Comparison of ENCODE assay signal across 11 cellular contexts in genomic region chr16:89344846-89345577, GRCh38.
DNase-seq lines count a peak whose midpoint lies in the region; ATAC-seq and TF ChIP-seq lines count a peak whose summit lies in the region.
"Had no signal": no experiment of that assay in that cellular context is flagged by ENCODE, and none has a peak within 500 bp of the region (broad histone marks: within the 10 kb centered on the region; RNA-seq: fewer than 3 reads in every experiment).

No MANE protein-coding gene starts in this region.

- TF ChIP-seq POLR2A in heart left ventricle (IDR thresholded peaks at IDR 0.05) = no peak

- H3K23ac ChIP-seq in trophoblast cell (ENCODE audit: low read length) = no peak overlapping the region

- peak overlapping the region; percentile 80 for H3K27ac ChIP-seq in RWPE2 (ENCODE audit: poor library complexity, severe bottlenecking)
- H3K27ac ChIP-seq in heart left ventricle = peak overlapping the region in 2 of 12 donors; percentile 5 to 47
- no peak overlapping the region for H3K27ac ChIP-seq in trophoblast cell (ENCODE audit: low read depth, low read length)
- H3K27ac ChIP-seq: spleen had no signal

- DNase-seq in COLO668 (lab: John Stamatoyannopoulos, UW; ENCODE audit: unreplicated experiment) (peak; percentile 58), RWPE2 (ENCODE audit: low spot score) (no peak), heart left ventricle (no peak), trophoblast cell (no peak), activated gamma-delta T cell treated with Interleukin-2 at 50 U/mL for 16 hours (no peak)
- no peak for DNase-seq in stimulated activated CD4-positive, alpha-beta T cell treated with anti-CD3 and anti-CD28 coated beads, Interleukin-1b, Interleukin-23, amount 100 ng/mL, for 48 hours
- DNase-seq: activated CD4-positive, CD25-positive, alpha-beta regulatory T cell treated with anti-CD3 and anti-CD28 coated beads, Interleukin-2, amount 50 U/mL, for 72 hours; spleen; stimulated activated naive CD4-positive, alpha-beta T cell treated with Interleukin-2 at 50 U/mL for 16 hours had no signal

- no peaks in the 10 kb centered on the region for H3K79me1 ChIP-seq in trophoblast cell (ENCODE audit: low read length)

- peak; percentile 32; the same call in 2 of the 3 replicates for ATAC-seq in RWPE2 (ENCODE audit: low read depth)
- ATAC-seq in heart left ventricle = peak in 3 of 4 donors; percentile 46 to 50 (median 49)
- no peak for ATAC-seq in HG02885 (IDR thresholded peaks at IDR 0.05; ENCODE audit: poor library complexity, unreplicated experiment)
- no peak for ATAC-seq in GM21737 (IDR thresholded peaks at IDR 0.05; ENCODE audit: unreplicated experiment)

- H4K91ac ChIP-seq in trophoblast cell (ENCODE audit: low read depth, low read length) = no peak overlapping the region

- no peak overlapping the region for H2AK5ac ChIP-seq in trophoblast cell (ENCODE audit: low read length)

- no peak overlapping the region for H2BK12ac ChIP-seq in trophoblast cell (ENCODE audit: low read length)

- H3K4me2 ChIP-seq in trophoblast cell (ENCODE audit: low read length) = no peak overlapping the region

- H4K12ac ChIP-seq in trophoblast cell (ENCODE audit: low read depth, low read length) = no peak overlapping the region

- WGBS in heart left ventricle, 4 donors = 53 to 65% (median 60%) methylated on average over 19 of the region's 19 CpGs
- WGBS in trophoblast cell (ENCODE audit: extremely low coverage, insufficient coverage, insufficient read length) = no CpG with 5 or more reads among the region's 19 CpGs

- H3K27me3 ChIP-seq in RWPE2 (ENCODE audit: insufficient read depth, poor library complexity, severe bottlenecking) = no peaks in the 10 kb centered on the region
- H3K27me3 ChIP-seq in heart left ventricle = no peaks in the 10 kb centered on the region
- H3K27me3 ChIP-seq in trophoblast cell (ENCODE audit: insufficient read depth, low read length) = no peaks in the 10 kb centered on the region
- H3K27me3 ChIP-seq: spleen had no signal

- intact Hi-C loops in heart left ventricle (cut with DNase I) = loop anchor here in 1 of 10 donors (5.0 kb wide), 1 partner anchor 47 kb away; no protein-coding TSS in a partner anchor

- peaks cover 52% of the 10 kb centered on the region for H3K4me1 ChIP-seq in RWPE2 (ENCODE audit: insufficient read depth, poor library complexity, severe bottlenecking)
- H3K4me1 ChIP-seq in heart left ventricle = peaks cover 3 to 46% (median 21%) of the 10 kb centered on the region in 12 donors
- H3K4me1 ChIP-seq in trophoblast cell (ENCODE audit: control insufficient read depth in 1 of 2, insufficient read depth in 2 of 2, low read length in 2 of 2) = peaks cover 9 to 14% of the 10 kb centered on the region in 2 experiments

- no peaks in the 10 kb centered on the region for H3K9me3 ChIP-seq in RWPE2 (ENCODE audit: severe bottlenecking)
- peaks cover 0 to 3% (median 0%) of the 10 kb centered on the region in 12 donors for H3K9me3 ChIP-seq in heart left ventricle
- H3K9me3 ChIP-seq in trophoblast cell (ENCODE audit: insufficient read depth, low read depth, low read length) = peaks cover 4% of the 10 kb centered on the region
- H3K9me3 ChIP-seq: spleen had no signal

- H2AFZ ChIP-seq in trophoblast cell (ENCODE audit: insufficient read depth, low read length, poor library complexity) = no peak overlapping the region

- TF ChIP-seq CTCF in RWPE2 (IDR thresholded peaks at IDR 0.05; ENCODE audit: poor library complexity, severe bottlenecking) (no peak), heart left ventricle (IDR thresholded peaks at IDR 0.05) (no peak)

- H3K4ac ChIP-seq in trophoblast cell (ENCODE audit: low read depth, low read length) = peak overlapping the region; percentile 18

- no peak overlapping the region for H3K14ac ChIP-seq in trophoblast cell (ENCODE audit: low read length)

- H3K9ac ChIP-seq in trophoblast cell (ENCODE audit: low read length) = no peak overlapping the region

- peaks cover 20% of the 10 kb centered on the region for H3K79me2 ChIP-seq in trophoblast cell (ENCODE audit: control insufficient read depth, insufficient read depth, low read length, poor library complexity)

- H3K18ac ChIP-seq in trophoblast cell (ENCODE audit: low read length) = no peak overlapping the region

- no peak overlapping the region for H2BK5ac ChIP-seq in trophoblast cell (ENCODE audit: low read depth, low read length, poor library complexity)

- H3K4me3 ChIP-seq in RWPE2 (ENCODE audit: severe bottlenecking) (no peak overlapping the region), heart left ventricle (peak overlapping the region in 2 of 12 donors; percentile 4 to 27), trophoblast cell (ENCODE audit: low read depth, low read length) (no peak overlapping the region)
- H3K4me3 ChIP-seq: spleen had no signal

- H3K36me3 ChIP-seq in RWPE2 (ENCODE audit: low read depth) (peaks cover 18% of the 10 kb centered on the region), heart left ventricle (peaks cover 0 to 6% (median 0%) of the 10 kb centered on the region in 9 donors), trophoblast cell (ENCODE audit: control insufficient read depth in 1 of 2, insufficient read depth in 2 of 2, low read length in 2 of 2) (no peaks in the 10 kb centered on the region)

- no peak overlapping the region for H4K8ac ChIP-seq in trophoblast cell (ENCODE audit: low read depth, low read length)

- H2BK120ac ChIP-seq in trophoblast cell (ENCODE audit: insufficient read depth, low read length, poor library complexity) = no peak overlapping the region

Comparison
In these comparisons a context has a peak if more than half of its experiments do, and no peak if none do; other contexts are left out.
1. ATAC-seq: peak in RWPE2 (single experiment) and heart left ventricle (3 of 4); none in HG02885 (single experiment) and GM21737 (single experiment).